18 cellular contexts compared by ENCODE assay signal in genomic region chr21:34222031-34222335, GRCh38.
DNase-seq lines count a peak whose midpoint lies in the region; ATAC-seq and TF ChIP-seq lines count a peak whose summit lies in the region.
"Had no signal": no experiment of that assay in that cellular context is flagged by ENCODE, and none has a peak within 500 bp of the region (broad histone marks: within the 10 kb centered on the region; RNA-seq: fewer than 3 reads in every experiment).

No MANE protein-coding gene starts in this region.

- WGBS in right cardiac atrium = 67% methylated on average over 14 of the region's 14 CpGs
- WGBS in neuronal stem cell (ENCODE audit: extremely low coverage in 2 of 2, insufficient read length in 2 of 2, insufficient replicate concordance in 1 of 2), 2 donors = no CpG with 5 or more reads among the region's 14 CpGs
- 63 to 80% methylated on average over 14 of the region's 14 CpGs for WGBS in thyroid gland, 2 donors
- WGBS in GM23248 (ENCODE audit: low coverage in 1 of 2, low lambda C conversion rate in 2 of 2, missing lambda C conversion rate in 2 of 2), 2 experiments = 86 to 88% methylated on average over 14 of the region's 14 CpGs

- H4K91ac ChIP-seq in neuronal stem cell (ENCODE audit: low read depth, low read length, poor library complexity) = no peak overlapping the region

- H3K27ac ChIP-seq in right cardiac atrium (ENCODE audit: low read length) (no peak overlapping the region), neuronal stem cell (replicated peaks; ENCODE audit: low read length) (no peak overlapping the region), thyroid gland (peak overlapping the region; percentile 90 to 98 (median 93)), GM23248 (no peak overlapping the region)
- H3K27ac ChIP-seq: 22Rv1, A549, HL-60 had no signal

- no peaks in the 10 kb centered on the region for H3K36me3 ChIP-seq in adipocyte (ENCODE audit: control insufficient read depth, insufficient read depth, low read length, severe bottlenecking)
- H3K36me3 ChIP-seq in neuronal stem cell (replicated peaks in 1 of 2; ENCODE audit: control insufficient read depth in 2 of 2, insufficient read depth in 2 of 2, low read length in 2 of 2) = no peaks in the 10 kb centered on the region
- H3K36me3 ChIP-seq in thyroid gland = no peaks in the 10 kb centered on the region
- no peaks in the 10 kb centered on the region for H3K36me3 ChIP-seq in GM23248 (ENCODE audit: low read depth)
- H3K36me3 ChIP-seq: HAP-1 had no signal

- H2AFZ ChIP-seq in neuronal stem cell (ENCODE audit: low read length) (no peak overlapping the region), GM23248 (no peak overlapping the region)

- in situ Hi-C loops in GM23248 (cut with MboI) = no loop called here

- H2BK120ac ChIP-seq in neuronal stem cell (ENCODE audit: low read depth, low read length) = no peak overlapping the region

- H2BK5ac ChIP-seq in neuronal stem cell (ENCODE audit: low read length) = no peak overlapping the region

- H3K4me1 ChIP-seq in right cardiac atrium (ENCODE audit: control insufficient read depth, insufficient read depth, low read length) (peaks cover under 1% of the 10 kb centered on the region), adipocyte (ENCODE audit: control insufficient read depth, insufficient read depth, low read length) (peaks cover 16% of the 10 kb centered on the region), neuronal stem cell (ENCODE audit: control insufficient read depth in 2 of 2, insufficient read depth in 1 of 2, low read depth in 1 of 2, low read length in 2 of 2) (peaks cover 0 to 9% of the 10 kb centered on the region in 2 donors), thyroid gland (peaks cover 51 to 55% of the 10 kb centered on the region in 2 donors), GM23248 (ENCODE audit: insufficient read depth) (no peaks in the 10 kb centered on the region)
- H3K4me1 ChIP-seq: A549, HAP-1 had no signal

- H3K4me2 ChIP-seq in neuronal stem cell (ENCODE audit: insufficient read depth, low read length, poor library complexity, severe bottlenecking) = no peak overlapping the region
- no peak overlapping the region for H3K4me2 ChIP-seq in GM23248 (ENCODE audit: unreplicated experiment)
- H3K4me2 ChIP-seq: A549 had no signal

- no peaks in the 10 kb centered on the region for H4K20me1 ChIP-seq in GM23248 (ENCODE audit: insufficient read depth)

- H3K9ac ChIP-seq in adipocyte (ENCODE audit: low read length) = peak overlapping the region; percentile 19
- no peak overlapping the region for H3K9ac ChIP-seq in neuronal stem cell (ENCODE audit: low read depth, low read length, poor library complexity)
- no peak overlapping the region for H3K9ac ChIP-seq in GM23248

- H3K79me2 ChIP-seq in GM23248 (ENCODE audit: insufficient read depth) = no peaks in the 10 kb centered on the region

- ATAC-seq in right cardiac atrium (no peak), left ventricle myocardium superior (no peak)
- ATAC-seq: A549; CD8-positive, alpha-beta T cell had no signal

- H3K9me2 ChIP-seq in GM23248 (ENCODE audit: insufficient read depth) = no peaks in the 10 kb centered on the region

- no peaks in the 10 kb centered on the region for H3K79me1 ChIP-seq in neuronal stem cell (ENCODE audit: low read depth, low read length)

- no peaks in the 10 kb centered on the region for H3F3A ChIP-seq in GM23248 (ENCODE audit: insufficient read depth)

- H4K8ac ChIP-seq in neuronal stem cell (ENCODE audit: low read depth, low read length) = no peak overlapping the region

- no peak for TF ChIP-seq CTCF in thyroid gland (IDR thresholded peaks at IDR 0.05)

- H2BK15ac ChIP-seq in neuronal stem cell (ENCODE audit: low read length) = no peak overlapping the region

- H3K9me3 ChIP-seq in right cardiac atrium (ENCODE audit: control insufficient read depth, low read length) = no peaks in the 10 kb centered on the region
- H3K9me3 ChIP-seq in adipocyte (ENCODE audit: control insufficient read depth, low read length) = no peaks in the 10 kb centered on the region
- no peaks in the 10 kb centered on the region for H3K9me3 ChIP-seq in neuronal stem cell (replicated peaks in 1 of 2; ENCODE audit: control insufficient read depth in 2 of 2, insufficient read depth in 1 of 2, low read depth in 1 of 2, low read length in 2 of 2)
- no peaks in the 10 kb centered on the region for H3K9me3 ChIP-seq in thyroid gland
- H3K9me3 ChIP-seq in GM23248 (ENCODE audit: low read depth) = no peaks in the 10 kb centered on the region
- H3K9me3 ChIP-seq: A549, HAP-1 had no signal

- H2AK5ac ChIP-seq in neuronal stem cell (ENCODE audit: low read depth, low read length) = no peak overlapping the region

- no peak overlapping the region for H3K4ac ChIP-seq in neuronal stem cell (ENCODE audit: low read length)

- peak in 1 of 2 donors; percentile 29 for TF ChIP-seq POLR2A in thyroid gland (IDR thresholded peaks at IDR 0.05)

- H3K4me3 ChIP-seq in right cardiac atrium (ENCODE audit: low read length) (no peak overlapping the region), adipocyte (ENCODE audit: low read length) (peak overlapping the region; percentile 45), neuronal stem cell (ENCODE audit: low read length in 2 of 2) (no peak overlapping the region), thyroid gland (replicated peaks in 1 of 3) (no peak overlapping the region), GM23248 (no peak overlapping the region)
- H3K4me3 ChIP-seq: A549, HAP-1 had no signal

- DNase-seq in right cardiac atrium (peak in 2 of 3 donors; percentile 22 to 47), left ventricle myocardium superior (no peak), adipocyte (ENCODE audit: low read depth) (no peak), neuronal stem cell (ENCODE audit: low spot score) (no peak), thyroid gland (peak in 1 of 2 donors; percentile 15), LoVo (ENCODE audit: low spot score) (no peak), NCI-H2196 (lab: John Stamatoyannopoulos, UW; ENCODE audit: unreplicated experiment) (no peak), GM23248 (no peak)
- DNase-seq: AML-193; Calu3; CD8-positive, alpha-beta T cell; DMS79 treated with DMSO at 0.1 percent for 48 hours; GF-D8; IMR-90 had no signal

- H2BK12ac ChIP-seq in neuronal stem cell (ENCODE audit: low read length) = no peak overlapping the region

- peak overlapping the region; percentile 36 for H3K18ac ChIP-seq in neuronal stem cell (ENCODE audit: low read length)

- H3K23ac ChIP-seq in neuronal stem cell (ENCODE audit: low read depth, low read length, poor library complexity) = no peak overlapping the region

- H3K27me3 ChIP-seq in right cardiac atrium (ENCODE audit: control insufficient read depth, insufficient read depth) = no peaks in the 10 kb centered on the region
- H3K27me3 ChIP-seq in adipocyte (replicated peaks; ENCODE audit: control insufficient read depth, insufficient read depth, low read length) = no peaks in the 10 kb centered on the region
- no peaks in the 10 kb centered on the region for H3K27me3 ChIP-seq in neuronal stem cell (ENCODE audit: control insufficient read depth in 3 of 3, insufficient read depth in 3 of 3, low read depth in 1 of 3, low read length in 3 of 3)
- H3K27me3 ChIP-seq in thyroid gland = no peaks in the 10 kb centered on the region
- no peaks in the 10 kb centered on the region for H3K27me3 ChIP-seq in GM23248 (replicated peaks; ENCODE audit: insufficient read depth)

- intact Hi-C loops in right cardiac atrium (cut with DNase I) (no loop called here), left ventricle myocardium superior (cut with micrococcal nuclease) (no loop called here), thyroid gland (cut with DNase I) (no loop called here)

- H3K14ac ChIP-seq in neuronal stem cell (ENCODE audit: low read length) = no peak overlapping the region

Comparison
In these comparisons a context has a peak if more than half of its experiments do, and no peak if none do; other contexts are left out.
1. DNase-seq: peak in right cardiac atrium (2 of 3); none in left ventricle myocardium superior (single experiment), adipocyte (single experiment), neuronal stem cell (single experiment), LoVo (single experiment), NCI-H2196 (single experiment) and GM23248 (single experiment).
2. H3K27ac ChIP-seq: peak in thyroid gland (3 of 3); none in right cardiac atrium (single experiment), neuronal stem cell (single experiment) and GM23248 (single experiment).